In the genomic region with DNA sequence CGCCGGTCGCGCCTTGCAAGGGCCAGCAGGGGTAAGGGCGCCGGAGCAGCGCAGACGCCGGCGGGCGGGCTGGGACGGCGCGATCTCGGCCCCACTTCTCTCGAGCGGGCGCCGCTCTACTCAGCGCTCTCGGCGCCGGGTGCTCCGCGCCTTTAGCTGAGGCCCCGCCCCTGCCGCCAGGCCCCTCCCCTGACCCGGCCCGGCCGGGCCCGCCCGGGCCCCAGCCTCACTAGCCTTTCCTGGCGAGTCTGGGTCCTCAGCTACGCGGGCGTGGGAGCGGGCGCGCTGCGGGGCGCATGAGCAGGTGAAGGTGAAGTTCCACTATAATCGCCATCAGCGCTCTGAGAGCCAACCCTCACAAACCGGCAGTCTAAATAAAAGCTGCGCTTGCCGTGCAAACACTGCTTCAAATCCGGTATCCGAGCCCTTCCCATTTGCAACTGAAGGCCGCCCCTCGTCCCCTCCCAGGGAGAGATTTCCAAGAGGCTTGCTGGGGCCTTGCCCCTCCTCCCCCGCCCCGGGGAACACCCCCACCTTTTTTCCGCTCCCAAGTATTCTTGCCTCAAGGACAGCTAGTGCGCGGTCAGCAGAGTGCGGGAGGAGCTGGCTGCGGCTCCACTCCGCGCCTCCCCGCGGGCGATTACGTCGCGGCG, we compare ENCODE assay signal across 8 cellular contexts. TPM values are rescaled to one million over a fixed set of nuclear protein-coding genes. Genes with fewer than 3 reads are reported as not detected.
DNase-seq lines count a peak whose midpoint lies in the region; ATAC-seq, FAIRE-seq and TF ChIP-seq lines count a peak whose summit lies in the region.

Gene RPP25 (minus strand): TSS at position 125 of the 653 bp plus-strand sequence. CDS start 189 bp downstream, outside the sequence.

- H3K36me3 ChIP-seq in HEK293 (ENCODE audit: control insufficient read depth in 2 of 2, insufficient read depth in 1 of 2, low read length in 2 of 2) (no peaks in the 10 kb centered on the region), bronchial epithelial cell (ENCODE audit: control insufficient read depth, insufficient read depth, low read length) (no peaks in the 10 kb centered on the region), skeletal muscle tissue (ENCODE audit: control insufficient read depth in 3 of 3, insufficient read depth in 3 of 3, low read length in 3 of 3) (no peaks in the 10 kb centered on the region)

- no peak for ATAC-seq in GM18517 (IDR thresholded peaks at IDR 0.05; ENCODE audit: unreplicated experiment)

- peak; percentile 89 for DNase-seq in GM03348 (ENCODE audit: low spot score)
- DNase-seq in NCI-H1092 (lab: John Stamatoyannopoulos, UW) = peak; percentile 45
- peak; percentile 57 for DNase-seq in UCSD-AML1 (lab: John Stamatoyannopoulos, UW; ENCODE audit: unreplicated experiment)
- peak; percentile 36 for DNase-seq in bronchial epithelial cell (ENCODE audit: low read depth)
- DNase-seq in iPS-NIHi7 (ENCODE audit: extremely low spot score) = peak; percentile 84

- CTCF ChIA-PET in HEK293 (lab: Yijun Ruan, JAX) = interaction anchor here (0.6 to 13.3 kb wide), 8 partner anchors 12 to 185 kb away, joined by 3 to 223 read pairs (median 3); no protein-coding TSS in a partner anchor

- no peak for TF ChIP-seq CTCF in HEK293 (tag by site-specific recombination; IDR thresholded peaks at IDR 0.05)
- TF ChIP-seq CTCF in bronchial epithelial cell (IDR thresholded peaks at IDR 0.05; ENCODE audit: insufficient read depth, low read length, severe bottlenecking) = no peak

- H3K9me3 ChIP-seq in HEK293 (ENCODE audit: control insufficient read depth, insufficient read depth, low read depth, low read length) (no peaks in the 10 kb centered on the region), skeletal muscle tissue (ENCODE audit: control insufficient read depth in 3 of 3, low read length in 3 of 3) (no peaks in the 10 kb centered on the region)

- H3K27ac ChIP-seq in HEK293 (ENCODE audit: extremely low read depth, low read depth, low read length) (peak within 1 kb of the TSS; percentile 67), skeletal muscle tissue (ENCODE audit: low read depth, low read length) (no peak within 1 kb of the TSS)

- peak within 1 kb of the TSS; percentile 43 to 73 (median 69) for H3K9ac ChIP-seq in skeletal muscle tissue (ENCODE audit: low read depth in 1 of 3, low read length in 3 of 3)

- no peak for FAIRE-seq in bronchial epithelial cell (lab: Jason Lieb, UNC)

- H3K27me3 ChIP-seq in bronchial epithelial cell (ENCODE audit: control insufficient read depth, insufficient read depth, low read length) (peaks cover 16% of the 10 kb centered on the region), skeletal muscle tissue (ENCODE audit: control insufficient read depth in 3 of 3, insufficient read depth in 3 of 3, low read length in 3 of 3) (peaks cover 31 to 50% (median 43%) of the 10 kb centered on the region in 3 donors)

- POLR2A ChIA-PET in HEK293 (lab: Yijun Ruan, JAX) = interaction anchor here (0.5 to 1.7 kb wide), 27 partner anchors 9 to 495 kb away, joined by 3 to 11 read pairs (median 3); partner anchors contain the start of genes C15orf39, COX5A, FAM219B and PPCDC

- H3K4me1 ChIP-seq in HEK293 (ENCODE audit: control insufficient read depth, insufficient read depth, low read length) = peaks cover 4% of the 10 kb centered on the region; the same call in 1 of the 2 replicates
- peaks cover 29 to 36% (median 31%) of the 10 kb centered on the region in 3 donors for H3K4me1 ChIP-seq in skeletal muscle tissue (ENCODE audit: control insufficient read depth in 3 of 3, insufficient read depth in 3 of 3, low read length in 3 of 3)

- H3K4me3 ChIP-seq in HEK293 (ENCODE audit: low read depth, low read length) (peak within 1 kb of the TSS; percentile 46), bronchial epithelial cell (ENCODE audit: low read depth, low read length) (peak within 1 kb of the TSS; percentile 46), skeletal muscle tissue (ENCODE audit: low read length in 3 of 3) (peak within 1 kb of the TSS; percentile 72 to 74 (median 74))

TF ChIP-seq in HEK293, 187 proteins besides CTCF, POLR2A, EP300 and RAD21 (continues in another document):
- peak; percentile 61; the same call in 1 of the 2 replicates for TF ChIP-seq WT1 (tag by site-specific recombination; IDR thresholded peaks at IDR 0.05)
- TF ChIP-seq ZNF19 (tag by site-specific recombination; IDR thresholded peaks at IDR 0.05; ENCODE audit: low read depth) = no peak
- TF ChIP-seq SETDB1 (IDR thresholded peaks at IDR 0.05; ENCODE audit: insufficient read length, low read length) = no peak
- TF ChIP-seq ZNF24 (tag by site-specific recombination; IDR thresholded peaks at IDR 0.05) = peak; percentile 53; the same call in 1 of the 2 replicates
- TF ChIP-seq ZNF146 (tag by site-specific recombination; IDR thresholded peaks at IDR 0.05) = no peak
- TF ChIP-seq ZNF148 (tag by site-specific recombination; IDR thresholded peaks at IDR 0.05; ENCODE audit: borderline replicate concordance) = no peak
- no peak for TF ChIP-seq ZNF654 (tag by site-specific recombination; IDR thresholded peaks at IDR 0.05; ENCODE audit: low read depth)
- peak; percentile 69; the same call in 1 of the 2 replicates for TF ChIP-seq ZNF596 (tag by site-specific recombination; IDR thresholded peaks at IDR 0.05)
- TF ChIP-seq ZEB2 (tag by site-specific recombination; IDR thresholded peaks at IDR 0.05) = peak; percentile 74
- TF ChIP-seq ZBTB8A (tag by site-specific recombination; IDR thresholded peaks at IDR 0.05) = peak; percentile 91
- TF ChIP-seq GLIS1 (tag by site-specific recombination; IDR thresholded peaks at IDR 0.05) = peak; percentile 79
- no peak for TF ChIP-seq ZFP3 (tag by site-specific recombination; IDR thresholded peaks at IDR 0.05; ENCODE audit: low read depth)
- TF ChIP-seq ZNF138 (tag by site-specific recombination; IDR thresholded peaks at IDR 0.05; ENCODE audit: borderline replicate concordance) = no peak
- no peak for TF ChIP-seq ZNF404 (tag by site-specific recombination; IDR thresholded peaks at IDR 0.05)
- no peak for TF ChIP-seq IKZF3 (tag by site-specific recombination; IDR thresholded peaks at IDR 0.05)
- no peak for TF ChIP-seq ZNF211 (tag by site-specific recombination; IDR thresholded peaks at IDR 0.05; ENCODE audit: low read depth)
- no peak for TF ChIP-seq ZNF426 (tag by site-specific recombination; IDR thresholded peaks at IDR 0.05)
- TF ChIP-seq EGR2 (tag by site-specific recombination; IDR thresholded peaks at IDR 0.05; ENCODE audit: low read depth) = peak; percentile 57; the same call in 1 of the 2 replicates
- TF ChIP-seq ZNF768 (tag by site-specific recombination; IDR thresholded peaks at IDR 0.05) = no peak
- peak; percentile 47; the same call in 1 of the 2 replicates for TF ChIP-seq ZNF629 (tag by site-specific recombination; IDR thresholded peaks at IDR 0.05)
- no peak for TF ChIP-seq ZNF830 (tag by site-specific recombination; IDR thresholded peaks at IDR 0.05; ENCODE audit: low read depth)
- TF ChIP-seq GLIS2 (tag by site-specific recombination; IDR thresholded peaks at IDR 0.05) = peak; percentile 73; the same call in 1 of the 2 replicates
- TF ChIP-seq SP7 (tag by site-specific recombination; IDR thresholded peaks at IDR 0.05) = peak; percentile 71
- no peak for TF ChIP-seq ZNF544 (tag by site-specific recombination; IDR thresholded peaks at IDR 0.05)
- TF ChIP-seq RBAK (tag by site-specific recombination; IDR thresholded peaks at IDR 0.05) = no peak
- no peak for TF ChIP-seq ELK4 (IDR thresholded peaks at IDR 0.05; ENCODE audit: borderline replicate concordance, low read depth, low read length)
- TF ChIP-seq, protein P1, sequence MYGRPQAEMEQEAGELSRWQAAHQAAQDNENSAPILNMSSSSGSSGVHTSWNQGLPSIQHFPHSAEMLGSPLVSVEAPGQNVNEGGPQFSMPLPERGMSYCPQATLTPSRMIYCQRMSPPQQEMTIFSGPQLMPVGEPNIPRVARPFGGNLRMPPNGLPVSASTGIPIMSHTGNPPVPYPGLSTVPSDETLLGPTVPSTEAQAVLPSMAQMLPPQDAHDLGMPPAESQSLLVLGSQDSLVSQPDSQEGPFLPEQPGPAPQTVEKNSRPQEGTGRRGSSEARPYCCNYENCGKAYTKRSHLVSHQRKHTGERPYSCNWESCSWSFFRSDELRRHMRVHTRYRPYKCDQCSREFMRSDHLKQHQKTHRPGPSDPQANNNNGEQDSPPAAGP (tag by site-specific recombination; IDR thresholded peaks at IDR 0.05) = no peak
- TF ChIP-seq SCRT2 (tag by site-specific recombination; IDR thresholded peaks at IDR 0.05) = no peak
- no peak for TF ChIP-seq ZNF202 (tag by site-specific recombination; IDR thresholded peaks at IDR 0.05; ENCODE audit: borderline replicate concordance)
- no peak for TF ChIP-seq ZNF621 (tag by site-specific recombination; IDR thresholded peaks at IDR 0.05)

RNA-seq across cellular contexts. Expression of gene RPP25, which starts in this region (rescaled TPM):
- 3.3 and 8.7 TPM in 2 replicates for total RNA-seq in bronchial epithelial cell
- total RNA-seq in skeletal muscle tissue = 1.0 TPM

Comparison
In these comparisons a context has a peak if more than half of its experiments do, and no peak if none do; other contexts are left out.
1. DNase-seq: peak in every context shown above with its lines; median percentile 89 in GM03348; 84 in iPS-NIHi7; 57 in UCSD-AML1; 45 in NCI-H1092; 36 in bronchial epithelial cell.